ENCODE assay signal across 23 cellular contexts in the genomic region with DNA sequence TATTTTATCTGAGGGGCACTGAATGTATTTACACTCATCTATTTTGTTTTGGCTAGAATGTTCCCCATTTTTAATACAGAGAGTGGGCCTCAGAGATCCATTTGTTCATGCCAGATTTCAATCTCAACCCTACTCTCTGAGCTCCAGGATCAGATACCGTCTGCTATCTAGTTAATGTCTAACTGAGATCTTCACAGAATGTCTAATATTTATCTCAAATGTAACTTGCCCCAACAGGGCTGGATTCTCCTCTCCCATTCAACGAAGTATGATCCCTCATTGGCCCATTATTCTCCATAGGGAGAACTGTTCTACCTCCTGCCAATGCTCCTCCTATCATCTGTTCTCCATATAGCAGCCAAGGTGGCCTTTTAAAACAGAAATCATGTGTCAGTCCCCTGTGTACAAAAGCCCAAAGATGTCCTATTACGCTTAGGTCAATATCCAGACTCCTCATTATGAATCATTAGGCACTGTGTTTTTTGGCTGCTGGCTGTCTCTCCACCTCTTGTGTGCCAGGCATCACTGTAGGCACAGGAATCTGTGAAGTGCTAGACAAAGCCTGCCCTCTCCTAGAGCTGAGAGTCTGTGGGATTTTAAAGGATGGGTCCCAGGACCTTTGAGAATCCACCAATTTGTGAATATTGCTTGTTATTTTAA.
DNase-seq lines count a peak whose midpoint lies in the region; ATAC-seq, FAIRE-seq and TF ChIP-seq lines count a peak whose summit lies in the region.
"Had no signal": no experiment of that assay in that cellular context is flagged by ENCODE, and none has a peak within 500 bp of the region (broad histone marks: within the 10 kb centered on the region; RNA-seq: fewer than 3 reads in every experiment).

No MANE protein-coding gene starts in this region.

- no peak for TF ChIP-seq CTCF in fibroblast of mammary gland (conservative IDR thresholded peaks at IDR 0.05; ENCODE audit: control insufficient read depth, insufficient read depth, low read depth, low read length)
- TF ChIP-seq CTCF in kidney (IDR thresholded peaks at IDR 0.05; ENCODE audit: borderline replicate concordance, extremely low read depth, insufficient read depth): no peak

- no peaks in the 10 kb centered on the region for H3K9me3 ChIP-seq in kidney (ENCODE audit: control insufficient read depth in 1 of 2, low read length in 2 of 2)
- H3K9me3 ChIP-seq: HAP-1 had no signal

- H3K4me3 ChIP-seq in fibroblast of mammary gland (ENCODE audit: control insufficient read depth, low read depth, low read length) (no peak overlapping the region), kidney (ENCODE audit: low read length in 2 of 2) (no peak overlapping the region)
- H3K4me3 ChIP-seq: HAP-1, SJCRH30 had no signal

- peak; percentile 73 for DNase-seq in NCI-H1092 (lab: John Stamatoyannopoulos, UW)
- peak; percentile 23 for DNase-seq in NCI-H2196 (lab: John Stamatoyannopoulos, UW; ENCODE audit: unreplicated experiment)
- DNase-seq in fibroblast of mammary gland (ENCODE audit: low read depth): peak; percentile 15
- no peak for DNase-seq in left lobe of liver (ENCODE audit: low spot score)
- DNase-seq in kidney: no peak
- DNase-seq: activated CD4-positive, alpha-beta T cell treated with anti-CD3 and anti-CD28 coated beads for 48 hours; activated CD8-positive, alpha-beta memory T cell treated with anti-CD3 and anti-CD28 coated beads, Interleukin-2, amount 10 ng/mL, durations not matched to agents 7 days and 5 days; CD4-positive, alpha-beta memory T cell; cerebellar nuclear complex; DMS79; KBM-7; MV-4-11; NCI-H187 treated with DMSO at 0.1 percent for 48 hours; OCI-M1; SJCRH30; stimulated activated CD4-positive, alpha-beta T cell treated with anti-CD3 and anti-CD28 coated beads, Interleukin-2, amount 100 ng/mL, for 48 hours; stimulated activated naive CD4-positive, alpha-beta T cell; T-cell had no signal

- intact Hi-C loops in kidney (cut with DNase I): no loop called here

- no peak for FAIRE-seq in kidney (lab: Jason Lieb, UNC)
- FAIRE-seq: keratinocyte had no signal

- H3K4me1 ChIP-seq in kidney (ENCODE audit: control insufficient read depth in 1 of 2, insufficient read depth in 1 of 2, low read depth in 1 of 2, low read length in 2 of 2): peaks cover 0 to 3% of the 10 kb centered on the region in 2 donors
- H3K4me1 ChIP-seq: HAP-1, SJCRH30 had no signal

- H3K27ac ChIP-seq in kidney (ENCODE audit: low read depth in 2 of 2, low read length in 2 of 2): no peak overlapping the region
- H3K27ac ChIP-seq: epithelial cell of prostate, SJCRH30 had no signal

- no peak overlapping the region for H3K9ac ChIP-seq in kidney (ENCODE audit: low read length in 2 of 2)

- ATAC-seq in left lobe of liver: peak; percentile 76
- no peak for ATAC-seq in HG02840 (IDR thresholded peaks at IDR 0.05; ENCODE audit: low FRiP score, unreplicated experiment)
- no peak for ATAC-seq in HG02981 (IDR thresholded peaks at IDR 0.05; ENCODE audit: unreplicated experiment)
- ATAC-seq: activated CD8-positive, alpha-beta memory T cell treated with anti-CD3 and anti-CD28 coated beads, Interleukin-2, amount 10 ng/mL, durations not matched to agents 7 days and 5 days; T-cell had no signal

- no peaks in the 10 kb centered on the region for H3K36me3 ChIP-seq in kidney (ENCODE audit: control insufficient read depth in 1 of 2, insufficient read depth in 2 of 2, low read length in 2 of 2)
- H3K36me3 ChIP-seq: HAP-1, SJCRH30 had no signal

Comparison
In these comparisons a context has a peak if more than half of its experiments do, and no peak if none do; other contexts are left out.
1. DNase-seq: peak in NCI-H1092 (single experiment), NCI-H2196 (single experiment) and fibroblast of mammary gland (single experiment); none in left lobe of liver (single experiment) and kidney (single experiment).